In the genomic region with DNA sequence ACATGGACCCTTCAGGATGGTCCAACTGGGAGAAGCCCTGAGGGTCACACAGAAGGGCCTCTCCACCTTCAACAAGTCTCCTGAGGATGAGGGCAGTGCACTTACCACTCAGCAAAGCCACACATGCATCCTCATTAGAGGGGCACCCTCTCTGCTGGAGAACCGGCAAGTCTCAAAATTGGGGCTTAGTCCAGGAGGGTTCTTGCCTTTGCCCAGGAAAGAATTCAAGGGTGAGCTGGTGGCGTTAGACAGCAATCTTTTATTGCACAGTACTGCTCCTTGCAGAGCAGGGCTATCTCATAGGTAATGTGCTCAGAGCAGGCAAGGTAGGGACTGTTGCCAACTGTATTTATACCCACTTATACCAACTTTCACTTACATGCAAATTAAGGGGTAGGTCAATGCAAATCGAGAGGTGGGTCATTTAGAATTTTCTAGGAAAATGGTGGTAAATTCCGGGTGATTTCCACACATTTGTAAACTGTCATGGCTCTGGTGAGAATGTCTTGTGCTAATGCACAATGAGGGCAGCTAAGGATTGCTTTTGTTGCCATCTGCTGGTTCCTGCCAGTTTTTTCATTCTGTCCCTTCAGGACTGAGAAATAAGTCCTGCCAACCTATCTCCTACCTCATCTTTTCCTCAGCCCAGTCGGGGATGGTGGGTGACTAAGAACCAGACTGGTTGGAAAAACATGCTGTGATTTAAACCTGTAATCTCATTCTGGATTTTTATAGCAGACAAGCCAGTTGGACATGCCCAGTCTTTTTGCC, we compare ENCODE assay signal across 14 cellular contexts. TPM values are rescaled to one million over a fixed set of nuclear protein-coding genes. Genes with fewer than 3 reads are reported as not detected.
DNase-seq lines count a peak whose midpoint lies in the region; ATAC-seq and TF ChIP-seq lines count a peak whose summit lies in the region.
"Had no signal": no experiment of that assay in that cellular context is flagged by ENCODE, and none has a peak within 500 bp of the region (broad histone marks: within the 10 kb centered on the region; RNA-seq: fewer than 3 reads in every experiment).

No MANE protein-coding gene starts in this region.

- TF ChIP-seq CTCF in GM20000 (IDR thresholded peaks at IDR 0.05; ENCODE audit: extremely low read depth, missing control alignments): no peak

- peaks cover 27% of the 10 kb centered on the region for H3K4me1 Mint-ChIP-seq in stimulated activated naive CD8-positive, alpha-beta T cell treated with anti-CD3 and anti-CD28 coated beads, Interleukin-15, amount 100 ng/mL, for 72 hours

- no peak overlapping the region for H3K27ac Mint-ChIP-seq in stimulated activated naive CD8-positive, alpha-beta T cell treated with anti-CD3 and anti-CD28 coated beads, Interleukin-15, amount 100 ng/mL, for 72 hours
- H3K27ac Mint-ChIP-seq: activated naive CD4-positive, alpha-beta T cell treated with anti-CD3 and anti-CD28 coated beads, Interleukin-2, amount 50 U/mL, for 24 hours had no signal

- no peak for ATAC-seq in stimulated activated naive CD8-positive, alpha-beta T cell treated with anti-CD3 and anti-CD28 coated beads, Interleukin-15, amount 100 ng/mL, for 72 hours
- ATAC-seq: sciatic nerve had no signal

- H3K9me3 Mint-ChIP-seq in stimulated activated naive CD8-positive, alpha-beta T cell treated with anti-CD3 and anti-CD28 coated beads, Interleukin-15, amount 100 ng/mL, for 72 hours: peaks cover 11 to 19% of the 10 kb centered on the region in 2 donors
- H3K9me3 Mint-ChIP-seq: activated naive CD4-positive, alpha-beta T cell treated with anti-CD3 and anti-CD28 coated beads, Interleukin-2, amount 50 U/mL, for 24 hours had no signal

- DNase-seq in A172 (ENCODE audit: low spot score) (peak; percentile 54), H4 (ENCODE audit: low spot score) (peak; percentile 51), RPMI7951 (ENCODE audit: low read depth) (peak; percentile 76), fibroblast of gingiva (ENCODE audit: low read depth) (peak; percentile 30), HK-2 (ENCODE audit: unreplicated experiment) (no peak), erythroblast (lab: John Stamatoyannopoulos, UW) (no peak), GM20000 (ENCODE audit: low spot score) (no peak)
- no peak for DNase-seq in stimulated activated naive CD8-positive, alpha-beta T cell treated with anti-CD3 and anti-CD28 coated beads, Interleukin-15, amount 100 ng/mL, for 72 hours
- DNase-seq: effector CD4-positive, alpha-beta T cell; transverse colon had no signal

- H3K27me3 Mint-ChIP-seq in stimulated activated naive CD8-positive, alpha-beta T cell treated with anti-CD3 and anti-CD28 coated beads, Interleukin-15, amount 100 ng/mL, for 72 hours: peaks cover 22% of the 10 kb centered on the region

- TF ChIP-seq POLR2A in erythroblast (IDR thresholded peaks at IDR 0.05; ENCODE audit: low read length): no peak

- no peak overlapping the region for H3K4me3 Mint-ChIP-seq in stimulated activated naive CD8-positive, alpha-beta T cell treated with anti-CD3 and anti-CD28 coated beads, Interleukin-15, amount 100 ng/mL, for 72 hours
- H3K4me3 Mint-ChIP-seq: activated naive CD4-positive, alpha-beta T cell treated with anti-CD3 and anti-CD28 coated beads, Interleukin-2, amount 50 U/mL, for 24 hours had no signal

RNA-seq across cellular contexts. Expression of a gene that starts 27.8 kb away (rescaled TPM):
- total RNA-seq in A172 (2014; rRNA removed; shearing (Covaris generic)): not detected in 2 replicates
- not detected in 2 replicates for total RNA-seq in H4 (2014; rRNA removed; shearing (Covaris generic))
- total RNA-seq in RPMI7951 (2014; rRNA removed; shearing (Covaris generic)): not detected in 2 replicates
- total RNA-seq: activated CD8-positive, alpha-beta memory T cell treated with anti-CD3 and anti-CD28 coated beads for 36 hours; sciatic nerve; T-helper 2 cell treated with Interferon-gamma antibody and Interleukin-4, amounts not matched to agents 100 ng/mL and 5 ng/mL, for 36 hours; transverse colon had no signal

RNA-seq across cellular contexts. Expression of a gene that starts 56.1 kb away (rescaled TPM):
- total RNA-seq in A172 (2014; rRNA removed; shearing (Covaris generic)): not detected in 2 replicates
- total RNA-seq in H4 (2014; rRNA removed; shearing (Covaris generic)): not detected in 2 replicates
- total RNA-seq in RPMI7951 (2014; rRNA removed; shearing (Covaris generic)): not detected in 2 replicates
- total RNA-seq: activated CD8-positive, alpha-beta memory T cell treated with anti-CD3 and anti-CD28 coated beads for 36 hours; sciatic nerve; T-helper 2 cell treated with Interferon-gamma antibody and Interleukin-4, amounts not matched to agents 100 ng/mL and 5 ng/mL, for 36 hours had no signal

RNA-seq across cellular contexts. Expression of a gene that starts 58.2 kb away (rescaled TPM):
- 60.2 and 76.1 TPM in 2 replicates for total RNA-seq in A172 (2014; rRNA removed; shearing (Covaris generic))
- total RNA-seq in H4 (2014; rRNA removed; shearing (Covaris generic)): 41.9 and 46.0 TPM in 2 replicates
- total RNA-seq in RPMI7951 (2014; rRNA removed; shearing (Covaris generic)): 34.2 and 35.7 TPM in 2 replicates

Comparison
In these comparisons a context has a peak if more than half of its experiments do, and no peak if none do; other contexts are left out.
1. DNase-seq: peak in A172 (single experiment), H4 (single experiment), RPMI7951 (single experiment) and fibroblast of gingiva (single experiment); none in HK-2 (single experiment), erythroblast (0 of 2), GM20000 (single experiment) and stimulated activated naive CD8-positive, alpha-beta T cell treated with anti-CD3 and anti-CD28 coated beads, Interleukin-15, amount 100 ng/mL, for 72 hours (0 of 2).